16 cellular contexts compared by ENCODE assay signal in the genomic region with DNA sequence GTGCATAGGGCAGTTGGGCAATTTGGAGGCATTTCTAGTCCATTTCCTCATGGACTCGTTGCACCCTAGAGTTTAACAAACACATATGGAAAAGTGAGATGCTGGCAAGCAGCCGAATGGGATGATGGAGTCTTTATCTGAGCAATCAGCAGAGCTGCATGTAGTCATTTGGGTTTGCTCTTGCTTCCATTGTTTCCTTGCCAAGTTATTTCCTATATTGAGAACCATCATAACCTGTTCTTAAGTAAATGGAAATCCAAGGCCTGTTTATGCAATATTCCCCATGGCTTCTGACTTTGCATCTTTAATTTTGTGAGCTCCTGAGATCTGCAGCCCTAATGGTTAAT. TPM values are rescaled to one million over a fixed set of nuclear protein-coding genes. Genes with fewer than 3 reads are reported as not detected.
DNase-seq lines count a peak whose midpoint lies in the region; ATAC-seq, FAIRE-seq and TF ChIP-seq lines count a peak whose summit lies in the region.
"Had no signal": no experiment of that assay in that cellular context is flagged by ENCODE, and none has a peak within 500 bp of the region (broad histone marks: within the 10 kb centered on the region; RNA-seq: fewer than 3 reads in every experiment).

No MANE protein-coding gene starts in this region.

- peak overlapping the region in 1 of 4 donors; percentile 14 for H3K4me3 ChIP-seq in esophagus muscularis mucosa
- H3K4me3 ChIP-seq: spleen, upper lobe of right lung had no signal

- peak; percentile 50 for FAIRE-seq in GM12892 (lab: Jason Lieb, UNC)

- H3K27ac ChIP-seq in esophagus muscularis mucosa (replicated peaks in 1 of 4), result peak overlapping the region; percentile 63 to 77 (median 74)
- H3K27ac ChIP-seq: neutrophil, spleen, upper lobe of right lung, WERI-Rb-1 had no signal

- H3K9me3 ChIP-seq in esophagus muscularis mucosa, result no peaks in the 10 kb centered on the region
- H3K9me3 ChIP-seq: Caco-2, neutrophil, spleen, upper lobe of right lung had no signal

- DNase-seq in GM12892 (ENCODE audit: insufficient read length), result no peak
- no peak for DNase-seq in esophagus muscularis mucosa (ENCODE audit: extremely low spot score)
- peak; percentile 59 for DNase-seq in pulmonary artery endothelial cell (ENCODE audit: low read depth, low spot score)
- DNase-seq in cerebellum (ENCODE audit: low spot score), result no peak
- DNase-seq in omental fat pad (ENCODE audit: low spot score), result no peak
- no peak for DNase-seq in DMS153 (lab: John Stamatoyannopoulos, UW)
- DNase-seq: activated naive CD4-positive, alpha-beta T cell treated with anti-CD3 and anti-CD28 coated beads, Interleukin-2, amount 50 U/mL, for 16 hours; Caco-2; NCI-H226; SHP77; spleen; upper lobe of right lung; WERI-Rb-1 had no signal

- no peaks in the 10 kb centered on the region for H3K27me3 ChIP-seq in esophagus muscularis mucosa
- H3K27me3 ChIP-seq: neutrophil, spleen, upper lobe of right lung had no signal

- TF ChIP-seq POLR2A in GM12892 (IDR thresholded peaks at IDR 0.05; ENCODE audit: low read depth, low read length), result no peak
- no peak for TF ChIP-seq POLR2A in esophagus muscularis mucosa (IDR thresholded peaks at IDR 0.05; ENCODE audit: low read depth)

- no peak for ATAC-seq in omental fat pad (ENCODE audit: low FRiP score)
- no peak for ATAC-seq in HG03469 (IDR thresholded peaks at IDR 0.05; ENCODE audit: unreplicated experiment)
- ATAC-seq: upper lobe of right lung had no signal

- 11% methylated on average over 2 of the region's 2 CpGs for WGBS in esophagus muscularis mucosa

- peaks cover 0 to 15% (median 4%) of the 10 kb centered on the region in 4 donors for H3K36me3 ChIP-seq in esophagus muscularis mucosa
- H3K36me3 ChIP-seq: neutrophil, upper lobe of right lung, WERI-Rb-1 had no signal

- intact Hi-C loops in esophagus muscularis mucosa (cut with DNase I), result no loop called here

- H3K4me1 ChIP-seq in esophagus muscularis mucosa, result peaks cover 18 to 76% (median 68%) of the 10 kb centered on the region in 4 donors
- H3K4me1 ChIP-seq: Caco-2 had no signal

- TF ChIP-seq EP300 in esophagus muscularis mucosa (IDR thresholded peaks at IDR 0.05), result no peak

- no peak for TF ChIP-seq CTCF in esophagus muscularis mucosa (IDR thresholded peaks at IDR 0.05)
- TF ChIP-seq CTCF in omental fat pad (IDR thresholded peaks at IDR 0.05), result no peak

TF ChIP-seq in PFSK-1, 5 proteins besides CTCF, POLR2A, EP300 and RAD21:
- TF ChIP-seq, protein P1, sequence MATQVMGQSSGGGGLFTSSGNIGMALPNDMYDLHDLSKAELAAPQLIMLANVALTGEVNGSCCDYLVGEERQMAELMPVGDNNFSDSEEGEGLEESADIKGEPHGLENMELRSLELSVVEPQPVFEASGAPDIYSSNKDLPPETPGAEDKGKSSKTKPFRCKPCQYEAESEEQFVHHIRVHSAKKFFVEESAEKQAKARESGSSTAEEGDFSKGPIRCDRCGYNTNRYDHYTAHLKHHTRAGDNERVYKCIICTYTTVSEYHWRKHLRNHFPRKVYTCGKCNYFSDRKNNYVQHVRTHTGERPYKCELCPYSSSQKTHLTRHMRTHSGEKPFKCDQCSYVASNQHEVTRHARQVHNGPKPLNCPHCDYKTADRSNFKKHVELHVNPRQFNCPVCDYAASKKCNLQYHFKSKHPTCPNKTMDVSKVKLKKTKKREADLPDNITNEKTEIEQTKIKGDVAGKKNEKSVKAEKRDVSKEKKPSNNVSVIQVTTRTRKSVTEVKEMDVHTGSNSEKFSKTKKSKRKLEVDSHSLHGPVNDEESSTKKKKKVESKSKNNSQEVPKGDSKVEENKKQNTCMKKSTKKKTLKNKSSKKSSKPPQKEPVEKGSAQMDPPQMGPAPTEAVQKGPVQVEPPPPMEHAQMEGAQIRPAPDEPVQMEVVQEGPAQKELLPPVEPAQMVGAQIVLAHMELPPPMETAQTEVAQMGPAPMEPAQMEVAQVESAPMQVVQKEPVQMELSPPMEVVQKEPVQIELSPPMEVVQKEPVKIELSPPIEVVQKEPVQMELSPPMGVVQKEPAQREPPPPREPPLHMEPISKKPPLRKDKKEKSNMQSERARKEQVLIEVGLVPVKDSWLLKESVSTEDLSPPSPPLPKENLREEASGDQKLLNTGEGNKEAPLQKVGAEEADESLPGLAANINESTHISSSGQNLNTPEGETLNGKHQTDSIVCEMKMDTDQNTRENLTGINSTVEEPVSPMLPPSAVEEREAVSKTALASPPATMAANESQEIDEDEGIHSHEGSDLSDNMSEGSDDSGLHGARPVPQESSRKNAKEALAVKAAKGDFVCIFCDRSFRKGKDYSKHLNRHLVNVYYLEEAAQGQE (IDR thresholded peaks at IDR 0.05; ENCODE audit: insufficient read depth in 1 of 2, low read depth in 2 of 2, low read length in 2 of 2), result peak in 1 of 2 experiments; percentile 18; a peak in 1 of 4 replicates
- TF ChIP-seq POLR2AphosphoS5 (IDR thresholded peaks at IDR 0.05; ENCODE audit: low read depth, low read length) (no peak), SIN3A (IDR thresholded peaks at IDR 0.05; ENCODE audit: borderline replicate concordance, insufficient read depth, low read length) (peak; percentile 53; the same call in 1 of the 2 replicates)

RNA-seq across cellular contexts. Expression of gene ITPR1, which starts 31.2 kb away (rescaled TPM):
- polyA plus RNA-seq in GM12892 (2012; ENCODE audit: missing spikeins), result 28.5 TPM
- polyA plus RNA-seq in PFSK-1 (2012; ENCODE audit: insufficient read length, low read depth), result 24.3 TPM
- total RNA-seq in esophagus muscularis mucosa (100 to 1,000 TPM; 204 to 271 (median 222) TPM), pulmonary artery endothelial cell (15.2 and 20.1 TPM in 2 replicates), cerebellum (632 TPM), omental fat pad (10 to 100 TPM; 38.3 to 58.5 (median 41.3) TPM)

RNA-seq across cellular contexts. Expression of gene SUMF1, which starts 57.3 kb away (rescaled TPM):
- 6.4 TPM for polyA plus RNA-seq in GM12892 (2012; ENCODE audit: missing spikeins)
- 5.5 TPM for polyA plus RNA-seq in PFSK-1 (2012; ENCODE audit: insufficient read length, low read depth)
- 10 to 100 TPM; 28.7 to 49.0 (median 41.6) TPM for total RNA-seq in esophagus muscularis mucosa
- 57.6 and 61.2 TPM in 2 replicates for total RNA-seq in pulmonary artery endothelial cell
- total RNA-seq in cerebellum, result 28.5 TPM
- total RNA-seq in omental fat pad, result 10 to 100 TPM; 44.9 to 61.1 (median 53.8) TPM
